7 cellular contexts compared by ENCODE assay signal in the genomic region with DNA sequence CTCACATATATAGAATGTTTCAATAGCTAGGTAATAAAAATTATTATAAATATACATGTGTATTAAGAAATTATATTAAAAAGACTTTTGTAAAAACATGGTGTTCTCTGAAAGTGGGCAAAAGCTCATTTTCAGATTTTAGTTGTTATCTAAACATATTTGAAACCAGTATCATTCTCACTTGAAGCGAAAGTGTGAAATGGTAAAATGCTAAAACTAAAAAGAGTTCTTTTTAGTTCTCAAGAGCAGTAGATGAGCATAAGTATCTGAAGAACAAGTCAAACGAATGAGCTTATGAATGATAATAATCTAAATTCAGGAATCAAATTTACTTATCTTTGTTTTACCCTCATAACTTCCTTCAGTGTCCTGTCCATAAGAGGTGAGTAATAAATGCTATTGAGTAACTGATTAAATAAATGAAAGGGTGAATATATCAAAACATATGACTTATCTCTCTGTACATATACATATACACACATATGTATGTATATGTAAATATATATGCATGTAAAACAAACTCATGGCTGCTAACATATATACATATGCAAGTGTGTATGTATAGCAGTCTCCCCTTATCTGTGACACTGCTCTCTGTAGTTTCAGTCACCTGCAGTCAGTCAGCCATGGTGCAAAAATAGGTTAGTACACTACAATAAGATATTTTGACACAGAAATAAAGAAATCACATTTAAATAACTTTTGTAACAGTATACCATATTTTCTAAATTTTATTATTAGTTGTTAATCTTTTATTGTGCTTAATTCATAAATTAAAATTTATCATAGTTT.
"Had no signal": no experiment of that assay in that cellular context is flagged by ENCODE, and none has a peak within 500 bp of the region (broad histone marks: within the 10 kb centered on the region; RNA-seq: fewer than 3 reads in every experiment).

No MANE protein-coding gene starts in this region.

- ATAC-seq: K562 had no signal

- H2AFZ ChIP-seq: GM23248 had no signal

- H3K4me3 ChIP-seq: GM23248, K562 had no signal

- H3K27ac ChIP-seq: GM23248 had no signal

- H3K9ac ChIP-seq: GM23248 had no signal

- DNase-seq: GM23248, GOT3, H9, HCEC 1CT, IMR-90, KG1 had no signal
